36 cellular contexts compared by ENCODE assay signal in genomic region chr3:157650699-157651098, GRCh38.
"Had no signal": no experiment of that assay in that cellular context is flagged by ENCODE, and none has a peak within 500 bp of the region (broad histone marks: within the 10 kb centered on the region; RNA-seq: fewer than 3 reads in every experiment).

No MANE protein-coding gene starts in this region.

- H3K27me3 ChIP-seq: ascending aorta, cardiac muscle cell had no signal

- H3K4me1 Mint-ChIP-seq: activated B cell treated with CpG ODN at 0.5 μM for 24 hours; activated CD4-positive, alpha-beta T cell treated with anti-CD3 and anti-CD28 coated beads, Interleukin-2, amount 10 ng/mL, durations not matched to agents 24 days and 14 days; activated naive CD8-positive, alpha-beta T cell treated with anti-CD3 and anti-CD28 coated beads for 36 hours; activated T-helper 17 cell treated with anti-CD3 and anti-CD28 coated beads, Interleukin-2, amount 50 U/mL, for 72 hours; brain; central memory CD8-positive, alpha-beta T cell had no signal

- H3K9me3 ChIP-seq: ascending aorta had no signal

- H3K4me3 Mint-ChIP-seq: activated B cell treated with CpG ODN at 0.5 μM for 24 hours; activated CD4-positive, alpha-beta memory T cell treated with anti-CD3 and anti-CD28 coated beads for 36 hours; activated CD4-positive, alpha-beta T cell treated with anti-CD3 and anti-CD28 coated beads, Interleukin-2, amount 10 ng/mL, durations not matched to agents 24 days and 14 days; activated CD8-positive, alpha-beta T cell treated with anti-CD3 and anti-CD28 coated beads for 36 hours; activated naive CD4-positive, alpha-beta T cell treated with anti-CD3 and anti-CD28 coated beads for 36 hours; activated naive CD8-positive, alpha-beta T cell treated with anti-CD3 and anti-CD28 coated beads for 36 hours; activated T-cell treated with anti-CD3 and anti-CD28 coated beads, Interleukin-2, amount 50 U/mL, for 4 hours; activated T-cell treated with anti-CD3 and anti-CD28 coated beads, Interleukin-2, amount 50 U/mL, for 72 hours; activated T-helper 1 cell treated with anti-CD3 and anti-CD28 coated beads, Interleukin-12 subunit alpha, Interleukin-12 subunit beta, Interleukin-2, Interleukin-4 antibody, amounts not matched to agents 30 ng/mL and 10 ng/mL and 1 ng/mL, durations not matched to agents 14 hours and 24 hours and 36 hours; activated T-helper 17 cell treated with anti-CD3 and anti-CD28 coated beads, Interleukin-2, amount 50 U/mL, for 72 hours; brain; central memory CD8-positive, alpha-beta T cell; T-helper 1 cell treated with Interleukin-12 subunit alpha and Interleukin-12 subunit beta and Interleukin-4 antibody, amounts not matched to agents 30 μg/mL and 1 μg/mL, for 36 hours; T-helper 2 cell treated with Interferon-gamma antibody and Interleukin-4, amounts not matched to agents 5 μg/mL and 100 μg/mL, for 36 hours had no signal

- H3K36me3 Mint-ChIP-seq: activated CD4-positive, alpha-beta memory T cell treated with anti-CD3 and anti-CD28 coated beads for 36 hours; activated naive CD4-positive, alpha-beta T cell treated with anti-CD3 and anti-CD28 coated beads, Interleukin-2, amount 50 U/mL, for 72 hours; activated naive CD8-positive, alpha-beta T cell treated with anti-CD3 and anti-CD28 coated beads for 36 hours; brain had no signal

- DNase-seq: activated B cell treated with CpG ODN at 0.5 μM for 24 hours; activated CD4-positive, alpha-beta memory T cell treated with anti-CD3 and anti-CD28 coated beads for 36 hours; activated CD4-positive, alpha-beta T cell treated with anti-CD3 and anti-CD28 coated beads for 4 hours; activated CD4-positive, alpha-beta T cell treated with anti-CD3 and anti-CD28 coated beads, Interleukin-2, amount 10 ng/mL, durations not matched to agents 24 days and 14 days; activated CD4-positive, alpha-beta T cell treated with anti-CD3 and anti-CD28 coated beads, Interleukin-2, amount 50 U/mL, for 1 hour; activated CD4-positive, alpha-beta T cell treated with anti-CD3 and anti-CD28 coated beads, Interleukin-2, amount 50 U/mL, for 4 hours; activated CD4-positive, CD25-positive, alpha-beta regulatory T cell treated with anti-CD3 and anti-CD28 coated beads, Interleukin-2, amount 50 U/mL, for 72 hours; activated CD8-positive, alpha-beta memory T cell treated with anti-CD3 and anti-CD28 coated beads, Interleukin-2, amount 50 U/mL, for 4 hours; activated CD8-positive, alpha-beta T cell treated with anti-CD3 and anti-CD28 coated beads for 36 hours; activated effector memory CD4-positive, alpha-beta T cell treated with anti-CD3 and anti-CD28 coated beads, Interleukin-2, amount 50 U/mL, for 16 hours; activated gamma-delta T cell treated with Interleukin-2 at 50 U/mL for 16 hours; activated naive CD4-positive, alpha-beta T cell; activated naive CD4-positive, alpha-beta T cell treated with anti-CD3 and anti-CD28 coated beads for 36 hours; activated naive CD4-positive, alpha-beta T cell treated with anti-CD3 and anti-CD28 coated beads, Interleukin-2, amount 50 U/mL, for 16 hours; activated naive CD8-positive, alpha-beta T cell treated with anti-CD3 and anti-CD28 coated beads for 36 hours; activated T-cell treated with anti-CD3 and anti-CD28 coated beads for 4 hours; activated T-cell treated with anti-CD3 and anti-CD28 coated beads, Interleukin-2, amount 50 U/mL, for 1 hour; activated T-cell treated with anti-CD3 and anti-CD28 coated beads, Interleukin-2, amount 50 U/mL, for 4 hours; activated T-cell treated with anti-CD3 and anti-CD28 coated beads, Interleukin-2, amount 50 U/mL, for 72 hours; amygdala; anterior cingulate cortex; caudate nucleus; cerebellar nuclear complex; T-helper 1 cell; T-helper 2 cell; T-helper 9 cell had no signal

- H3K36me3 ChIP-seq: ascending aorta, cardiac muscle cell had no signal

- H3K27ac Mint-ChIP-seq: activated B cell treated with CpG ODN at 0.5 μM for 24 hours; activated CD4-positive, alpha-beta memory T cell treated with anti-CD3 and anti-CD28 coated beads for 36 hours; activated CD4-positive, alpha-beta T cell treated with anti-CD3 and anti-CD28 coated beads, Interleukin-2, amount 10 ng/mL, durations not matched to agents 24 days and 14 days; activated CD8-positive, alpha-beta T cell treated with anti-CD3 and anti-CD28 coated beads for 36 hours; activated naive CD4-positive, alpha-beta T cell treated with anti-CD3 and anti-CD28 coated beads for 36 hours; activated naive CD8-positive, alpha-beta T cell treated with anti-CD3 and anti-CD28 coated beads for 36 hours; activated T-cell treated with anti-CD3 and anti-CD28 coated beads, Interleukin-2, amount 50 U/mL, for 72 hours; activated T-helper 1 cell treated with anti-CD3 and anti-CD28 coated beads, Interleukin-12 subunit alpha, Interleukin-12 subunit beta, Interleukin-2, Interleukin-4 antibody, amounts not matched to agents 30 ng/mL and 10 ng/mL and 1 ng/mL, durations not matched to agents 14 hours and 24 hours and 36 hours; activated T-helper 17 cell treated with anti-CD3 and anti-CD28 coated beads, Interleukin-2, amount 50 U/mL, for 72 hours; brain; T-helper 1 cell treated with Interleukin-12 subunit alpha and Interleukin-12 subunit beta and Interleukin-4 antibody, amounts not matched to agents 30 μg/mL and 1 μg/mL, for 36 hours; T-helper 2 cell treated with Interferon-gamma antibody and Interleukin-4, amounts not matched to agents 5 μg/mL and 100 μg/mL, for 36 hours had no signal

- H3K9me3 Mint-ChIP-seq: activated B cell treated with CpG ODN at 0.5 μM for 24 hours; activated CD4-positive, alpha-beta memory T cell treated with anti-CD3 and anti-CD28 coated beads for 36 hours; activated CD4-positive, alpha-beta T cell treated with anti-CD3 and anti-CD28 coated beads, Interleukin-2, amount 10 ng/mL, durations not matched to agents 24 days and 14 days; activated CD8-positive, alpha-beta T cell treated with anti-CD3 and anti-CD28 coated beads for 36 hours; activated naive CD4-positive, alpha-beta T cell treated with anti-CD3 and anti-CD28 coated beads for 36 hours; activated naive CD4-positive, alpha-beta T cell treated with anti-CD3 and anti-CD28 coated beads, Interleukin-2, amount 50 U/mL, for 72 hours; activated naive CD8-positive, alpha-beta T cell treated with anti-CD3 and anti-CD28 coated beads for 36 hours; activated T-cell treated with anti-CD3 and anti-CD28 coated beads, Interleukin-2, amount 50 U/mL, for 4 hours; activated T-cell treated with anti-CD3 and anti-CD28 coated beads, Interleukin-2, amount 50 U/mL, for 72 hours; activated T-helper 1 cell treated with anti-CD3 and anti-CD28 coated beads, Interleukin-12 subunit alpha, Interleukin-12 subunit beta, Interleukin-2, Interleukin-4 antibody, amounts not matched to agents 30 ng/mL and 10 ng/mL and 1 ng/mL, durations not matched to agents 14 hours and 24 hours and 36 hours; activated T-helper 17 cell treated with anti-CD3 and anti-CD28 coated beads, Interleukin-2, amount 50 U/mL, for 72 hours; central memory CD8-positive, alpha-beta T cell; T-helper 1 cell treated with Interleukin-12 subunit alpha and Interleukin-12 subunit beta and Interleukin-4 antibody, amounts not matched to agents 30 μg/mL and 1 μg/mL, for 36 hours; T-helper 2 cell treated with Interferon-gamma antibody and Interleukin-4, amounts not matched to agents 5 μg/mL and 100 μg/mL, for 36 hours had no signal

- H3K4me1 ChIP-seq: ascending aorta had no signal

- H3K27ac ChIP-seq: ascending aorta, cardiac muscle cell, VCaP had no signal

- H3K4me3 ChIP-seq: ascending aorta, cardiac muscle cell had no signal

- ATAC-seq: activated CD8-positive, alpha-beta T cell treated with anti-CD3 and anti-CD28 coated beads for 36 hours; activated naive CD4-positive, alpha-beta T cell treated with anti-CD3 and anti-CD28 coated beads, Interleukin-2, amount 50 U/mL, for 72 hours; activated T-cell treated with anti-CD3 and anti-CD28 coated beads, Interleukin-2, amount 50 U/mL, for 4 hours; activated T-cell treated with anti-CD3 and anti-CD28 coated beads, Interleukin-2, amount 50 U/mL, for 72 hours; activated T-helper 17 cell treated with anti-CD3 and anti-CD28 coated beads, Interleukin-2, amount 50 U/mL, for 72 hours had no signal

- H3K27me3 Mint-ChIP-seq: activated B cell treated with CpG ODN at 0.5 μM for 24 hours; activated CD4-positive, alpha-beta memory T cell treated with anti-CD3 and anti-CD28 coated beads for 36 hours; activated naive CD8-positive, alpha-beta T cell treated with anti-CD3 and anti-CD28 coated beads for 36 hours; activated T-helper 17 cell treated with anti-CD3 and anti-CD28 coated beads, Interleukin-2, amount 50 U/mL, for 72 hours had no signal
